ENCODE assay signal across 22 cellular contexts in the genomic region with DNA sequence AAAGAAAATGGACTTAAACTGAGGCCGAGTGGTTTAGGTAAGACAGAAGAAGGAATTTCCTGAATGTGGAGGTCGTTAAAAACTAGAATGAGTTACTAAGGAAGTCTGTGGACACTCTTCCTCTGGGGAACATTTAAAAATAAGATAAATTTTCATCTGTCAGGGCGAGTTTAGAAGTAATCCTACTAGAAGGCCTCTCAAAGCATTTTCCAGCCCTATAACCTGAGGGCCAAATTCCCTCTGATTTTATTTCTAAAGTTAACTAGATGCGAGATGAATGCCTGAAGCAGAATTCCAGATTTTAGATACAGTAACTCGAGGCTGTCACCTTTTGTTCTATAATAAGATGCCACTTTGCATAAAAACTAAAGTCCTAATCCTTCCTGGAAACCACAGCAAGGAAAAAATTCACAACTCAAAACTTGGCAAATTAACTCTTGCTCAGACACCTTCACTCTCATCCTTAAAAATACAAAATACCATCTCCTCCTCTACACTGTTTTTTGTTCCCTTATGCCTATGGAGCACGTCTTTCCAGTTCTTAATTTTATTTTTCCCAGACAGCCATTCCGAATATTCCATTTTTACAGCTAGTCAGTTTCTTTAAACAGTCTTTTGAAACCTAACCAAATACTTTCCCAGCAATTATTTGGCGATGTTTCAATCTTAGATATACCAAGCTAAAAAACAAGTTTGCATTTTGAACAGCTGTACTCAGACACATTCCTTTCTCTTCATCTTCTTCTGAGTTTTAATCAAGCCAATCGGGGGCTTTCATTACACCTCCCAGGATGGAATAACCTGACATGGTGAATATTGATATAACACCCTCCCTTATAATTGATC.
DNase-seq lines count a peak whose midpoint lies in the region; ATAC-seq, FAIRE-seq and TF ChIP-seq lines count a peak whose summit lies in the region.
"Had no signal": no experiment of that assay in that cellular context is flagged by ENCODE, and none has a peak within 500 bp of the region (broad histone marks: within the 10 kb centered on the region; RNA-seq: fewer than 3 reads in every experiment).

No MANE protein-coding gene starts in this region.

- H3F3A ChIP-seq in neural progenitor cell (ENCODE audit: low read depth): peaks cover 29% of the 10 kb centered on the region

- H3K9me3 Mint-ChIP-seq in neural progenitor cell: peaks cover 5% of the 10 kb centered on the region
- H3K9me3 Mint-ChIP-seq: stimulated activated naive CD8-positive, alpha-beta T cell treated with anti-CD3 and anti-CD28 coated beads, Interleukin-15, Interleukin-2, amounts not matched to agents 100 ng/mL and 50 ng/mL, for 24 hours had no signal

- H3K4me1 Mint-ChIP-seq in neural progenitor cell: peaks cover 39% of the 10 kb centered on the region
- H3K4me1 Mint-ChIP-seq: B cell had no signal

- H3K4me2 ChIP-seq in neural progenitor cell: peak overlapping the region; percentile 19

- ATAC-seq in heart right ventricle (peak in 1 of 8 donors; percentile 45), Right ventricle myocardium superior (ENCODE audit: poor library complexity) (no peak)
- ATAC-seq: naive thymus-derived CD4-positive, alpha-beta T cell had no signal

- peak overlapping the region; percentile 75 for H2AFZ ChIP-seq in neural progenitor cell (replicated peaks)

- H3K4me1 ChIP-seq in heart right ventricle (peaks cover 0 to 19% (median 7%) of the 10 kb centered on the region in 9 donors), neural progenitor cell (peaks cover 65% of the 10 kb centered on the region), transverse colon (peaks cover 0 to 14% (median 3%) of the 10 kb centered on the region in 4 donors)
- H3K4me1 ChIP-seq: Caco-2 had no signal

- H3K27me3 ChIP-seq in heart right ventricle (no peaks in the 10 kb centered on the region), neural progenitor cell (no peaks in the 10 kb centered on the region), transverse colon (no peaks in the 10 kb centered on the region)

- TF ChIP-seq CTCF in heart right ventricle (IDR thresholded peaks at IDR 0.05) (no peak), neural progenitor cell (IDR thresholded peaks at IDR 0.05) (no peak), transverse colon (IDR thresholded peaks at IDR 0.05) (no peak)

- H3K9me3 ChIP-seq in heart right ventricle: no peaks in the 10 kb centered on the region
- no peaks in the 10 kb centered on the region for H3K9me3 ChIP-seq in neural progenitor cell (ENCODE audit: low read depth)
- no peaks in the 10 kb centered on the region for H3K9me3 ChIP-seq in transverse colon
- H3K9me3 ChIP-seq: Caco-2 had no signal

- no peaks in the 10 kb centered on the region for H3K36me3 Mint-ChIP-seq in neural progenitor cell
- H3K36me3 Mint-ChIP-seq: naive thymus-derived CD4-positive, alpha-beta T cell had no signal

- no peaks in the 10 kb centered on the region for H4K20me1 ChIP-seq in neural progenitor cell (ENCODE audit: low read depth)

- no peak for DNase-seq in heart right ventricle
- no peak for DNase-seq in Right ventricle myocardium superior
- DNase-seq in neural progenitor cell (ENCODE audit: low spot score): no peak
- no peak for DNase-seq in transverse colon
- no peak for DNase-seq in DMS79 treated with DMSO at 0.1 percent for 48 hours (lab: John Stamatoyannopoulos, UW)
- no peak for DNase-seq in DMS 273 treated with DMSO at 0.1 percent for 48 hours (lab: John Stamatoyannopoulos, UW)
- no peak for DNase-seq in putamen (ENCODE audit: low spot score)
- DNase-seq: activated CD4-positive, CD25-positive, alpha-beta regulatory T cell treated with anti-CD3 and anti-CD28 coated beads, Interleukin-2, amount 50 U/mL, for 72 hours; activated naive CD4-positive, alpha-beta T cell treated with anti-CD3 and anti-CD28 coated beads, Interleukin-2, amount 50 U/mL, for 16 hours; Caco-2; effector memory CD4-positive, alpha-beta T cell; EL; HFFc6; mammary epithelial cell; naive thymus-derived CD4-positive, alpha-beta T cell; NCI-H1436 treated with DMSO at 0.1 percent for 48 hours; RPMI8226; stimulated activated CD4-positive, alpha-beta T cell treated with anti-CD3 and anti-CD28 coated beads, Interleukin-4, amount 100 ng/mL, for 1 hour had no signal

- H3K9ac ChIP-seq in neural progenitor cell: no peak overlapping the region

- 46 to 48% methylated on average over 9 of the region's 9 CpGs for WGBS in heart right ventricle, 2 donors
- 43 to 46% methylated on average over 8 to 9 of the region's 9 CpGs for WGBS in transverse colon (ENCODE audit: low coverage in 1 of 2), 2 donors

- H3K27me3 Mint-ChIP-seq in neural progenitor cell (ENCODE audit: insufficient read depth, low read depth): no peaks in the 10 kb centered on the region

- in situ Hi-C loops in transverse colon (cut with MboI; ENCODE audit: low pct_ligation_motif_present in 1 of 4, low pct_unique_long_range_greater_than_20kb in 1 of 4, low sequenced_read_pairs in 3 of 4): no loop called here

- H3K79me2 ChIP-seq in neural progenitor cell (ENCODE audit: low read depth): no peaks in the 10 kb centered on the region

- H3K36me3 ChIP-seq in heart right ventricle: no peaks in the 10 kb centered on the region
- H3K36me3 ChIP-seq in neural progenitor cell: no peaks in the 10 kb centered on the region
- no peaks in the 10 kb centered on the region for H3K36me3 ChIP-seq in transverse colon

- H3K4me3 Mint-ChIP-seq in neural progenitor cell: no peak overlapping the region
- H3K4me3 Mint-ChIP-seq: B cell; HFFc6; naive thymus-derived CD4-positive, alpha-beta T cell; stimulated activated naive CD8-positive, alpha-beta T cell treated with anti-CD3 and anti-CD28 coated beads, Interleukin-15, Interleukin-2, amounts not matched to agents 100 ng/mL and 50 ng/mL, for 24 hours had no signal

- FAIRE-seq in endometrium (lab: Jason Lieb, UNC): peak; percentile 81
- FAIRE-seq: astrocyte had no signal

- H3K4me3 ChIP-seq in heart right ventricle (no peak overlapping the region), neural progenitor cell (no peak overlapping the region), transverse colon (no peak overlapping the region)

- intact Hi-C loops in heart right ventricle (cut with DNase I): no loop called here
- intact Hi-C loops in Right ventricle myocardium superior (cut with DNase I): no loop called here
- intact Hi-C loops in transverse colon (cut with DNase I; ENCODE audit: low total_unique reads): no loop called here

- H3K27ac Mint-ChIP-seq in neural progenitor cell: no peak overlapping the region
- H3K27ac Mint-ChIP-seq: B cell; HFFc6; naive thymus-derived CD4-positive, alpha-beta T cell; stimulated activated naive CD8-positive, alpha-beta T cell treated with anti-CD3 and anti-CD28 coated beads, Interleukin-15, Interleukin-2, amounts not matched to agents 100 ng/mL and 50 ng/mL, for 24 hours had no signal

- no peak for TF ChIP-seq POLR2A in transverse colon (IDR thresholded peaks at IDR 0.05)

- no peak for TF ChIP-seq EP300 in transverse colon (IDR thresholded peaks at IDR 0.05; ENCODE audit: low read depth)

- H3K27ac ChIP-seq in heart right ventricle (peak overlapping the region in 8 of 10 donors; percentile 13 to 78 (median 55)), neural progenitor cell (no peak overlapping the region), transverse colon (peak overlapping the region; percentile 26 to 71 (median 60))
